1 cellular context compared by ENCODE assay signal in the genomic region with DNA sequence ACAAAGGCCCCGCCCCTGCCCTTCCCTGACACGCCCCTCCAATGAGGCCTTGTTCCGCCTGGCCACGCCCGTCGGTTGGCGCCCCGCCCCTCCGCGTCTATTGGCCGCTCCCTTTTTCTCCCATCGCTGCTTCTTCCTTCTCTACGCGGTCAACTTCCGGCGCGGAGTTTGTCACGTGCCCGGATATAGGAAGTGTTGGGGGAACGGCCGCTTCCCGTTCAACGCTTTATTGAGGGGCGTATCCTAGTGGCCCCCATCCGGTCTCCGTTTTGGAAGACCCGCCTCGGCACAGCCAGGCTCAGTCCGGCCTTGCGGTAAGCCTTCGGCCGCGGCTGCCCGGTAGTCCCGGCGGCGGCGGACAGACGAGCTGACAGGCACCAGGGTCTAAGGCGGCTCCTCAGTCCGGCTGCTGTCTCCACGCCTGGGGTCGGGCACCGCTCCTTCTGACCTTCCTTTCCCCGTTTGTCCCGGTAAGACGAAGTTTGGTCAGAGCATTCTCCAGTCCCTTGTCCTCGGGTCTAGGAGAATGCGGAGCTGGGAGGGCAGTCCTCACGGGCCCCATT.
TF ChIP-seq lines count a peak whose summit lies in the region.

A gene with protein sequence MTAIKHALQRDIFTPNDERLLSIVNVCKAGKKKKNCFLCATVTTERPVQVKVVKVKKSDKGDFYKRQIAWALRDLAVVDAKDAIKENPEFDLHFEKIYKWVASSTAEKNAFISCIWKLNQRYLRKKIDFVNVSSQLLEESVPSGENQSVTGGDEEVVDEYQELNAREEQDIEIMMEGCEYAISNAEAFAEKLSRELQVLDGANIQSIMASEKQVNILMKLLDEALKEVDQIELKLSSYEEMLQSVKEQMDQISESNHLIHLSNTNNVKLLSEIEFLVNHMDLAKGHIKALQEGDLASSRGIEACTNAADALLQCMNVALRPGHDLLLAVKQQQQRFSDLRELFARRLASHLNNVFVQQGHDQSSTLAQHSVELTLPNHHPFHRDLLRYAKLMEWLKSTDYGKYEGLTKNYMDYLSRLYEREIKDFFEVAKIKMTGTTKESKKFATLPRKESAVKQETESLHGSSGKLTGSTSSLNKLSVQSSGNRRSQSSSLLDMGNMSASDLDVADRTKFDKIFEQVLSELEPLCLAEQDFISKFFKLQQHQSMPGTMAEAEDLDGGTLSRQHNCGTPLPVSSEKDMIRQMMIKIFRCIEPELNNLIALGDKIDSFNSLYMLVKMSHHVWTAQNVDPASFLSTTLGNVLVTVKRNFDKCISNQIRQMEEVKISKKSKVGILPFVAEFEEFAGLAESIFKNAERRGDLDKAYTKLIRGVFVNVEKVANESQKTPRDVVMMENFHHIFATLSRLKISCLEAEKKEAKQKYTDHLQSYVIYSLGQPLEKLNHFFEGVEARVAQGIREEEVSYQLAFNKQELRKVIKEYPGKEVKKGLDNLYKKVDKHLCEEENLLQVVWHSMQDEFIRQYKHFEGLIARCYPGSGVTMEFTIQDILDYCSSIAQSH (plus strand): TSS at position 165 of the 563 bp plus-strand sequence. CDS start 4,676 bp downstream, outside the sequence.

TF ChIP-seq in WTC11, 78 proteins besides CTCF, POLR2A, EP300 and RAD21 (continued from another document):
- TF ChIP-seq, protein P1, sequence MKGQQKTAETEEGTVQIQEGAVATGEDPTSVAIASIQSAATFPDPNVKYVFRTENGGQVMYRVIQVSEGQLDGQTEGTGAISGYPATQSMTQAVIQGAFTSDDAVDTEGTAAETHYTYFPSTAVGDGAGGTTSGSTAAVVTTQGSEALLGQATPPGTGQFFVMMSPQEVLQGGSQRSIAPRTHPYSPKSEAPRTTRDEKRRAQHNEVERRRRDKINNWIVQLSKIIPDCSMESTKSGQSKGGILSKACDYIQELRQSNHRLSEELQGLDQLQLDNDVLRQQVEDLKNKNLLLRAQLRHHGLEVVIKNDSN (CRISPR knock-in tag; IDR thresholded peaks at IDR 0.05) = peak; percentile 97
- TF ChIP-seq, protein P2, sequence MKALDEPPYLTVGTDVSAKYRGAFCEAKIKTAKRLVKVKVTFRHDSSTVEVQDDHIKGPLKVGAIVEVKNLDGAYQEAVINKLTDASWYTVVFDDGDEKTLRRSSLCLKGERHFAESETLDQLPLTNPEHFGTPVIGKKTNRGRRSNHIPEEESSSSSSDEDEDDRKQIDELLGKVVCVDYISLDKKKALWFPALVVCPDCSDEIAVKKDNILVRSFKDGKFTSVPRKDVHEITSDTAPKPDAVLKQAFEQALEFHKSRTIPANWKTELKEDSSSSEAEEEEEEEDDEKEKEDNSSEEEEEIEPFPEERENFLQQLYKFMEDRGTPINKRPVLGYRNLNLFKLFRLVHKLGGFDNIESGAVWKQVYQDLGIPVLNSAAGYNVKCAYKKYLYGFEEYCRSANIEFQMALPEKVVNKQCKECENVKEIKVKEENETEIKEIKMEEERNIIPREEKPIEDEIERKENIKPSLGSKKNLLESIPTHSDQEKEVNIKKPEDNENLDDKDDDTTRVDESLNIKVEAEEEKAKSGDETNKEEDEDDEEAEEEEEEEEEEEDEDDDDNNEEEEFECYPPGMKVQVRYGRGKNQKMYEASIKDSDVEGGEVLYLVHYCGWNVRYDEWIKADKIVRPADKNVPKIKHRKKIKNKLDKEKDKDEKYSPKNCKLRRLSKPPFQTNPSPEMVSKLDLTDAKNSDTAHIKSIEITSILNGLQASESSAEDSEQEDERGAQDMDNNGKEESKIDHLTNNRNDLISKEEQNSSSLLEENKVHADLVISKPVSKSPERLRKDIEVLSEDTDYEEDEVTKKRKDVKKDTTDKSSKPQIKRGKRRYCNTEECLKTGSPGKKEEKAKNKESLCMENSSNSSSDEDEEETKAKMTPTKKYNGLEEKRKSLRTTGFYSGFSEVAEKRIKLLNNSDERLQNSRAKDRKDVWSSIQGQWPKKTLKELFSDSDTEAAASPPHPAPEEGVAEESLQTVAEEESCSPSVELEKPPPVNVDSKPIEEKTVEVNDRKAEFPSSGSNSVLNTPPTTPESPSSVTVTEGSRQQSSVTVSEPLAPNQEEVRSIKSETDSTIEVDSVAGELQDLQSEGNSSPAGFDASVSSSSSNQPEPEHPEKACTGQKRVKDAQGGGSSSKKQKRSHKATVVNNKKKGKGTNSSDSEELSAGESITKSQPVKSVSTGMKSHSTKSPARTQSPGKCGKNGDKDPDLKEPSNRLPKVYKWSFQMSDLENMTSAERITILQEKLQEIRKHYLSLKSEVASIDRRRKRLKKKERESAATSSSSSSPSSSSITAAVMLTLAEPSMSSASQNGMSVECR (CRISPR knock-in tag; IDR thresholded peaks at IDR 0.05; ENCODE audit: borderline replicate concordance) = peak; percentile 85; the same call in 1 of the 2 replicates
- TF ChIP-seq ZNF121 (CRISPR knock-in tag; IDR thresholded peaks at IDR 0.05) (no peak), JUN (CRISPR knock-in tag; IDR thresholded peaks at IDR 0.05) (no peak), RELA (CRISPR knock-in tag; IDR thresholded peaks at IDR 0.05; ENCODE audit: borderline replicate concordance) (no peak), NFYB (CRISPR knock-in tag; conservative IDR thresholded peaks at IDR 0.05; ENCODE audit: low read depth) (peak; percentile 55), NFE2L1 (CRISPR knock-in tag; IDR thresholded peaks at IDR 0.05) (no peak), ZNF416 (CRISPR knock-in tag; IDR thresholded peaks at IDR 0.05) (no peak), ZNF138 (CRISPR knock-in tag; conservative IDR thresholded peaks at IDR 0.05) (no peak), ZNF396 (CRISPR knock-in tag; IDR thresholded peaks at IDR 0.05; ENCODE audit: borderline replicate concordance) (no peak), SP1 (CRISPR knock-in tag; conservative IDR thresholded peaks at IDR 0.05) (peak; percentile 85)
- TF ChIP-seq, protein P3, sequence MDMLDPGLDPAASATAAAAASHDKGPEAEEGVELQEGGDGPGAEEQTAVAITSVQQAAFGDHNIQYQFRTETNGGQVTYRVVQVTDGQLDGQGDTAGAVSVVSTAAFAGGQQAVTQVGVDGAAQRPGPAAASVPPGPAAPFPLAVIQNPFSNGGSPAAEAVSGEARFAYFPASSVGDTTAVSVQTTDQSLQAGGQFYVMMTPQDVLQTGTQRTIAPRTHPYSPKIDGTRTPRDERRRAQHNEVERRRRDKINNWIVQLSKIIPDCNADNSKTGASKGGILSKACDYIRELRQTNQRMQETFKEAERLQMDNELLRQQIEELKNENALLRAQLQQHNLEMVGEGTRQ (CRISPR knock-in tag; IDR thresholded peaks at IDR 0.05) = peak; percentile 99
- TF ChIP-seq, protein P4, sequence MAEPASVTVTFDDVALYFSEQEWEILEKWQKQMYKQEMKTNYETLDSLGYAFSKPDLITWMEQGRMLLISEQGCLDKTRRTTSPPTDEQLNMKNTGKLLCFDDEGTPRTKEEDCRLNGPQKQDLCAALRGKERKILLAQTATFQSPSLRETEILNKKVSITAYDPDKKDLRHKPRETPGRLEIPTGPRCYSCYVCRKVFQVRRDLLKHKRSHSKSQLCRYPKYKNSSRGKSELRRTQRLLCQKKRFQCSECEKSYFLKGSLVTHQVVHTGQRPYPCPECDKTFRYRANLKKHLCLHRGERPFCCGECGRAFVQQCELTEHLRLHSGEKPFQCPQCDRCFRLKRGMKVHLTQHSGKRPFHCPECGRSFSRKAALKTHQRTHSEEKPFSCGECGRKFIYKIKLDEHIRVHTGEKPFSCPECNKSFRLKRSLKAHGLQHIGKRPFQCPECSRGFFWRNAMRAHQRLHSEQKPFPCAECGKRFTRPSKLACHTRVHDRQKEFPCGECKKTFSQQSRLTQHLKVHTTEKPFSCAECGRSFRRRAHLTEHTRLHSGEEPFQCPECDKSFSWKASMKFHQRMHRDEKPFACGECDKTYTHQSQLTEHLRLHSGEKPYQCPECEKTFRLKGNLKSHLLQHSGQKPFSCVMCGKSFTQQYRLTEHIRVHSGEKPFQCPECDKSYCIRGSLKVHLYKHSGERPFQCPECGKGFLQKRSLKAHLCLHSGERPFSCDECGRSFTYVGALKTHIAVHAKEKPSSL (CRISPR knock-in tag; conservative IDR thresholded peaks at IDR 0.05) = no peak
